In the genomic region with DNA sequence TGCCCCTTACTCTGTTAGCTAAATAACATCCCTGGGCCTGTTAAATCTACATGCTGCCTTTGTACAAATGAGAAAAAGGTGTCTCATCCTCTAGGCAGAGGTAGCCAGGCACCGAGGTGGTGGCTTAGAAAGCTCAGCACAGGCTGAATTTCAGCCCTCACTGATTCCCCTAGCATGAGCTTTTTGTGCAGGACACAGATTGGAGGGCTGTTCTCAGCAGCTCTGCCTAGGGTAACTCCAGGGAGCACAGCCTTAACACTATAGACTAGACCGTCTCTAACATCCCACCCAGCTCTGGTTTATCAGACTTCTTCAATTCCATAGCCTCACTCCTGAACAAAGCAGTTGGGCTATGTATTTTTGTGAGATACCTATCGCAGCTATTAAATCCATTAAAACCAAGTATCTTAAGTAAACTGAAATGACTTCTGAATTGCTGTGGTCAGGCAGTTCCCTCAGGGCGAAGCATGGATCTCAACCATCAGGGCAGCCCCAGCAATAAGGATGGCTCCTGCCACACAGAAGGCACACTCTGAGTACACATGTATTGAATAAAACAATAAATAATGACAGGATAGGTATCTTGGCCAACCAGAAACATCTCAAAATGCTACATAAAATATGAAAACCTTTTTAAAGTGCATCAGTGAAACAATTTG, we compare ENCODE assay signal across 1 cellular context.
TF ChIP-seq lines count a peak whose summit lies in the region.

No MANE protein-coding gene starts in this region.

TF ChIP-seq in SK-N-SH, 30 proteins besides CTCF, POLR2A, EP300 and RAD21:
- TF ChIP-seq FOSL2 (IDR thresholded peaks at IDR 0.05; ENCODE audit: borderline replicate concordance, low read depth): no peak
- TF ChIP-seq, protein P1, sequence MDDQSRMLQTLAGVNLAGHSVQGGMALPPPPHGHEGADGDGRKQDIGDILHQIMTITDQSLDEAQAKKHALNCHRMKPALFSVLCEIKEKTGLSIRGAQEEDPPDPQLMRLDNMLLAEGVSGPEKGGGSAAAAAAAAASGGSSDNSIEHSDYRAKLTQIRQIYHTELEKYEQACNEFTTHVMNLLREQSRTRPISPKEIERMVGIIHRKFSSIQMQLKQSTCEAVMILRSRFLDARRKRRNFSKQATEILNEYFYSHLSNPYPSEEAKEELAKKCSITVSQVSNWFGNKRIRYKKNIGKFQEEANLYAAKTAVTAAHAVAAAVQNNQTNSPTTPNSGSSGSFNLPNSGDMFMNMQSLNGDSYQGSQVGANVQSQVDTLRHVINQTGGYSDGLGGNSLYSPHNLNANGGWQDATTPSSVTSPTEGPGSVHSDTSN (IDR thresholded peaks at IDR 0.05): no peak
- TF ChIP-seq, protein P2, sequence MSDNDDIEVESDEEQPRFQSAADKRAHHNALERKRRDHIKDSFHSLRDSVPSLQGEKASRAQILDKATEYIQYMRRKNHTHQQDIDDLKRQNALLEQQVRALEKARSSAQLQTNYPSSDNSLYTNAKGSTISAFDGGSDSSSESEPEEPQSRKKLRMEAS (IDR thresholded peaks at IDR 0.05; ENCODE audit: low read depth): no peak
